In genomic region chr17:50798424-50799344, GRCh38 we compare ENCODE assay signal across 19 cellular contexts. TPM values are rescaled to one million over a fixed set of nuclear protein-coding genes. Genes with fewer than 3 reads are reported as not detected.
A peak's percentile ranks its signal among the peaks of the same experiment; 100 is the strongest.
DNase-seq lines count a peak whose midpoint lies in the region; ATAC-seq and TF ChIP-seq lines count a peak whose summit lies in the region.
"Had no signal": no experiment of that assay in that cellular context is flagged by ENCODE, and none has a peak within 500 bp of the region (broad histone marks: within the 10 kb centered on the region; RNA-seq: fewer than 3 reads in every experiment).

No MANE protein-coding gene starts in this region.

- peak overlapping the region; percentile 47 for H3K27ac Mint-ChIP-seq in progenitor cell of endocrine pancreas
- H3K27ac Mint-ChIP-seq in activated naive CD4-positive, alpha-beta T cell treated with anti-CD3 and anti-CD28 coated beads for 36 hours = no peak overlapping the region
- H3K27ac Mint-ChIP-seq: activated CD4-positive, alpha-beta memory T cell treated with anti-CD3 and anti-CD28 coated beads, Interleukin-2, amount 10 ng/mL, durations not matched to agents 7 days and 5 days; activated T-helper 1 cell treated with anti-CD3 and anti-CD28 coated beads, Interleukin-12 subunit alpha, Interleukin-12 subunit beta, Interleukin-2, Interleukin-4 antibody, amounts not matched to agents 30 ng/mL and 10 ng/mL and 1 ng/mL, durations not matched to agents 14 hours and 24 hours and 36 hours; stimulated activated naive CD8-positive, alpha-beta T cell treated with anti-CD3 and anti-CD28 coated beads, Interleukin-15, Interleukin-2, amounts not matched to agents 100 ng/mL and 50 ng/mL, for 24 hours had no signal

- CTCF ChIA-PET in activated naive CD4-positive, alpha-beta T cell treated with anti-CD3 and anti-CD28 coated beads for 36 hours (lab: Charles Lee) = interaction anchor here (1.0 to 2.6 kb wide), 2 partner anchors 12 to 15 kb away, joined by 3 to 16 read pairs; no protein-coding TSS in a partner anchor

- no peak for ATAC-seq in HG02970 (IDR thresholded peaks at IDR 0.05; ENCODE audit: low FRiP score, unreplicated experiment)

- no peaks in the 10 kb centered on the region for H3K9me3 Mint-ChIP-seq in progenitor cell of endocrine pancreas (ENCODE audit: low read depth)
- no peaks in the 10 kb centered on the region for H3K9me3 Mint-ChIP-seq in activated naive CD4-positive, alpha-beta T cell treated with anti-CD3 and anti-CD28 coated beads for 36 hours
- H3K9me3 Mint-ChIP-seq: activated CD4-positive, alpha-beta memory T cell treated with anti-CD3 and anti-CD28 coated beads, Interleukin-2, amount 10 ng/mL, durations not matched to agents 7 days and 5 days; activated T-helper 1 cell treated with anti-CD3 and anti-CD28 coated beads, Interleukin-12 subunit alpha, Interleukin-12 subunit beta, Interleukin-2, Interleukin-4 antibody, amounts not matched to agents 30 ng/mL and 10 ng/mL and 1 ng/mL, durations not matched to agents 14 hours and 24 hours and 36 hours; stimulated activated naive CD8-positive, alpha-beta T cell treated with anti-CD3 and anti-CD28 coated beads, Interleukin-15, Interleukin-2, amounts not matched to agents 100 ng/mL and 50 ng/mL, for 24 hours had no signal

- intact Hi-C loops in activated naive CD4-positive, alpha-beta T cell treated with anti-CD3 and anti-CD28 coated beads for 36 hours (cut with micrococcal nuclease) = no loop called here

- no peak for TF ChIP-seq POLR2A in erythroblast (IDR thresholded peaks at IDR 0.05; ENCODE audit: low read length)

- H3K36me3 Mint-ChIP-seq in progenitor cell of endocrine pancreas (ENCODE audit: insufficient read depth) = no peaks in the 10 kb centered on the region
- H3K36me3 Mint-ChIP-seq in activated naive CD4-positive, alpha-beta T cell treated with anti-CD3 and anti-CD28 coated beads for 36 hours (ENCODE audit: low read depth) = no peaks in the 10 kb centered on the region

- no peaks in the 10 kb centered on the region for H3K27me3 Mint-ChIP-seq in progenitor cell of endocrine pancreas
- no peaks in the 10 kb centered on the region for H3K27me3 Mint-ChIP-seq in activated naive CD4-positive, alpha-beta T cell treated with anti-CD3 and anti-CD28 coated beads for 36 hours (ENCODE audit: low read depth)
- H3K27me3 Mint-ChIP-seq: stimulated activated naive CD8-positive, alpha-beta T cell treated with anti-CD3 and anti-CD28 coated beads, Interleukin-15, Interleukin-2, amounts not matched to agents 100 ng/mL and 50 ng/mL, for 24 hours had no signal

- peak overlapping the region; percentile 85 for H3K27ac ChIP-seq in epithelial cell of prostate
- H3K27ac ChIP-seq: adrenal gland, SK-N-MC had no signal

- H3K4me1 Mint-ChIP-seq in progenitor cell of endocrine pancreas (ENCODE audit: low read depth) = peaks cover 11% of the 10 kb centered on the region
- no peaks in the 10 kb centered on the region for H3K4me1 Mint-ChIP-seq in activated naive CD4-positive, alpha-beta T cell treated with anti-CD3 and anti-CD28 coated beads for 36 hours (ENCODE audit: low read depth)
- H3K4me1 Mint-ChIP-seq: activated CD4-positive, alpha-beta memory T cell treated with anti-CD3 and anti-CD28 coated beads, Interleukin-2, amount 10 ng/mL, durations not matched to agents 7 days and 5 days had no signal

- no peak overlapping the region for H3K4me3 Mint-ChIP-seq in progenitor cell of endocrine pancreas (ENCODE audit: low read depth)
- H3K4me3 Mint-ChIP-seq in activated naive CD4-positive, alpha-beta T cell treated with anti-CD3 and anti-CD28 coated beads for 36 hours = no peak overlapping the region
- H3K4me3 Mint-ChIP-seq: activated CD4-positive, alpha-beta memory T cell treated with anti-CD3 and anti-CD28 coated beads, Interleukin-2, amount 10 ng/mL, durations not matched to agents 7 days and 5 days; activated T-helper 1 cell treated with anti-CD3 and anti-CD28 coated beads, Interleukin-12 subunit alpha, Interleukin-12 subunit beta, Interleukin-2, Interleukin-4 antibody, amounts not matched to agents 30 ng/mL and 10 ng/mL and 1 ng/mL, durations not matched to agents 14 hours and 24 hours and 36 hours; stimulated activated naive CD8-positive, alpha-beta T cell treated with anti-CD3 and anti-CD28 coated beads, Interleukin-15, Interleukin-2, amounts not matched to agents 100 ng/mL and 50 ng/mL, for 24 hours had no signal

- peak; percentile 65 for DNase-seq in ELF-1 (ENCODE audit: low read depth, low spot score)
- peak; percentile 52 for DNase-seq in NCI-H2171 (lab: John Stamatoyannopoulos, UW)
- DNase-seq in epithelial cell of prostate (ENCODE audit: low read depth, low spot score) = peak; percentile 43
- DNase-seq in progenitor cell of endocrine pancreas (ENCODE audit: low spot score, unreplicated experiment) = no peak
- DNase-seq in erythroblast (lab: John Stamatoyannopoulos, UW) = no peak
- DNase-seq in activated naive CD4-positive, alpha-beta T cell treated with anti-CD3 and anti-CD28 coated beads for 36 hours = no peak
- no peak for DNase-seq in stimulated activated CD4-positive, alpha-beta T cell treated with anti-CD3 and anti-CD28 coated beads, Interleukin-2, amount 100 ng/mL, for 48 hours
- DNase-seq: activated CD4-positive, alpha-beta memory T cell treated with anti-CD3 and anti-CD28 coated beads, Interleukin-2, amount 10 ng/mL, durations not matched to agents 7 days and 5 days; adrenal gland; Calu3; head of caudate nucleus; kidney; NCI-H1105 treated with DMSO at 0.1 percent for 48 hours; NCI-H226 had no signal

- no peak for TF ChIP-seq CTCF in progenitor cell of endocrine pancreas (IDR thresholded peaks at IDR 0.05; ENCODE audit: unreplicated experiment)

RNA-seq across cellular contexts. Expression of gene ANKRD40CL, which starts 31.4 kb away (rescaled TPM):
- total RNA-seq in progenitor cell of endocrine pancreas = not detected in 2 replicates
- total RNA-seq in activated naive CD4-positive, alpha-beta T cell treated with anti-CD3 and anti-CD28 coated beads for 36 hours = not detected
- total RNA-seq: activated CD4-positive, alpha-beta memory T cell treated with anti-CD3 and anti-CD28 coated beads, Interleukin-2, amount 10 ng/mL, durations not matched to agents 7 days and 5 days; activated T-helper 1 cell treated with anti-CD3 and anti-CD28 coated beads, Interleukin-12 subunit alpha, Interleukin-12 subunit beta, Interleukin-2, Interleukin-4 antibody, amounts not matched to agents 30 ng/mL and 10 ng/mL and 1 ng/mL, durations not matched to agents 14 hours and 24 hours and 36 hours; adrenal gland; Calu3; cerebellum; kidney had no signal

RNA-seq across cellular contexts. Expression of gene WFIKKN2, which starts 36.7 kb away (rescaled TPM):
- not detected in 2 replicates for total RNA-seq in progenitor cell of endocrine pancreas
- not detected for total RNA-seq in activated naive CD4-positive, alpha-beta T cell treated with anti-CD3 and anti-CD28 coated beads for 36 hours
- total RNA-seq: activated CD4-positive, alpha-beta memory T cell treated with anti-CD3 and anti-CD28 coated beads, Interleukin-2, amount 10 ng/mL, durations not matched to agents 7 days and 5 days; activated T-helper 1 cell treated with anti-CD3 and anti-CD28 coated beads, Interleukin-12 subunit alpha, Interleukin-12 subunit beta, Interleukin-2, Interleukin-4 antibody, amounts not matched to agents 30 ng/mL and 10 ng/mL and 1 ng/mL, durations not matched to agents 14 hours and 24 hours and 36 hours; Calu3 had no signal

Comparison
In these comparisons a context has a peak if more than half of its experiments do, and no peak if none do; other contexts are left out.
1. DNase-seq: peak in ELF-1 (single experiment), NCI-H2171 (single experiment) and epithelial cell of prostate (single experiment); none in progenitor cell of endocrine pancreas (single experiment), erythroblast (0 of 2), activated naive CD4-positive, alpha-beta T cell treated with anti-CD3 and anti-CD28 coated beads for 36 hours (single experiment) and stimulated activated CD4-positive, alpha-beta T cell treated with anti-CD3 and anti-CD28 coated beads, Interleukin-2, amount 100 ng/mL, for 48 hours (0 of 2).